ENCODE assay signal across 26 cellular contexts in the genomic region with DNA sequence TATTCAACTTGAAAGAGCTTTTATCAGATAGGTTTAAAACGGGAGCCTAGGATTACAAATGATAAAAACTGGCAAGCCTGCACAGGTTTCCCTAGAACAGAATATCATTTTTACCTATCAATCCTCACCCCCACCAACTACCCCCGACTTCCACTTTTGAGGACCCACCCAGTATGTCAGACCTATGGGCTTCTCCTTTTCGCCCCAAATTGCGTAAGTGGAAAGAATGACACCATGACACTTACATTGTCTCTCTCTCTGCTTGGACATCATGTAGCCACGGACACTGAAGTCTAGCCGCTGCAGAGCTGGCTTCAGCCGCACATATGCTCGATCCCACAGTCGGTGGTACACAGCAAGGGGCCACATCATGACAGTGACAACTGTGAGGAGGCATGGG. TPM values are rescaled to one million over a fixed set of nuclear protein-coding genes. Genes with fewer than 3 reads are reported as not detected.
DNase-seq lines count a peak whose midpoint lies in the region; ATAC-seq and TF ChIP-seq lines count a peak whose summit lies in the region.
"Had no signal": no experiment of that assay in that cellular context is flagged by ENCODE, and none has a peak within 500 bp of the region (broad histone marks: within the 10 kb centered on the region; RNA-seq: fewer than 3 reads in every experiment).

No MANE protein-coding gene starts in this region.

- POLR2A ChIA-PET in HEK293 (lab: Yijun Ruan, JAX) = interaction anchor here (0.6 kb wide), 1 partner anchor 72 kb away, joined by 4 read pairs; no protein-coding TSS in a partner anchor

- intact Hi-C loops in sciatic nerve (cut with DNase I) = no loop called here

- H3K4me3 ChIP-seq in HEK293 (ENCODE audit: low read depth, low read length) (no peak overlapping the region), coronary artery (no peak overlapping the region)
- H3K4me3 ChIP-seq: cardiac muscle cell, pancreas, sigmoid colon, SJCRH30, testis had no signal

- CTCF ChIA-PET in HEK293 (lab: Yijun Ruan, JAX) = no interaction called here

- no peaks in the 10 kb centered on the region for H3K4me1 ChIP-seq in HEK293 (ENCODE audit: control insufficient read depth, insufficient read depth, low read length)
- H3K4me1 ChIP-seq: SJCRH30, testis had no signal

- no peak overlapping the region for H3K27ac ChIP-seq in HEK293 (ENCODE audit: extremely low read depth, low read depth, low read length)
- H3K27ac ChIP-seq in coronary artery = no peak overlapping the region
- H3K27ac ChIP-seq: cardiac muscle cell, sigmoid colon, SJCRH30, testis, WERI-Rb-1 had no signal

- DNase-seq in MV-4-11 (lab: John Stamatoyannopoulos, UW) (peak; percentile 78), coronary artery (ENCODE audit: low spot score) (peak; percentile 31), sciatic nerve (ENCODE audit: low spot score) (no peak), OCI-M2 (lab: John Stamatoyannopoulos, UW; ENCODE audit: unreplicated experiment) (no peak)
- DNase-seq in activated CD4-positive, CD25-positive, alpha-beta regulatory T cell treated with anti-CD3 and anti-CD28 coated beads, Interleukin-2, amount 50 U/mL, for 72 hours = no peak
- DNase-seq in stimulated activated CD4-positive, alpha-beta T cell treated with anti-CD3 and anti-CD28 coated beads, Interleukin-4, amount 100 ng/mL, for 1 hour = no peak
- DNase-seq: activated naive CD4-positive, alpha-beta T cell treated with anti-CD3 and anti-CD28 coated beads for 36 hours; activated T-cell treated with anti-CD3 and anti-CD28 coated beads, Interleukin-2, amount 50 U/mL, for 4 hours; anterior cingulate cortex; CD8-positive, alpha-beta memory T cell; DMS53; H7; KBM-7; midbrain; NCI-H1048; NCI-H2029; NCI-H2227 treated with DMSO at 0.1 percent for 48 hours; pancreas; PC-3; sigmoid colon; SJCRH30; T-helper 2 cell; testis; WERI-Rb-1 had no signal

- no peaks in the 10 kb centered on the region for H3K9me3 ChIP-seq in HEK293 (ENCODE audit: control insufficient read depth, insufficient read depth, low read depth, low read length)
- H3K9me3 ChIP-seq: pancreas, sigmoid colon, SJCRH30, testis had no signal

- H3K36me3 ChIP-seq in HEK293 (ENCODE audit: control insufficient read depth in 2 of 2, insufficient read depth in 1 of 2, low read length in 2 of 2) = peaks cover 39 to 97% of the 10 kb centered on the region in 2 experiments

- ATAC-seq in sciatic nerve = peak; percentile 30
- ATAC-seq: activated T-cell treated with anti-CD3 and anti-CD28 coated beads, Interleukin-2, amount 50 U/mL, for 4 hours; PC-3 had no signal

- TF ChIP-seq CTCF in HEK293 (tag by site-specific recombination; IDR thresholded peaks at IDR 0.05) = no peak
- no peak for TF ChIP-seq CTCF in coronary artery (IDR thresholded peaks at IDR 0.05)

TF ChIP-seq in HEK293, 187 proteins besides CTCF, POLR2A, EP300 and RAD21:
- 0 out of 2 replicates have a peak, but pooled peaks have one; percentile 7 for TF ChIP-seq ZIC2 (tag by site-specific recombination; IDR thresholded peaks at IDR 0.05)
- TF ChIP-seq, protein P1, sequence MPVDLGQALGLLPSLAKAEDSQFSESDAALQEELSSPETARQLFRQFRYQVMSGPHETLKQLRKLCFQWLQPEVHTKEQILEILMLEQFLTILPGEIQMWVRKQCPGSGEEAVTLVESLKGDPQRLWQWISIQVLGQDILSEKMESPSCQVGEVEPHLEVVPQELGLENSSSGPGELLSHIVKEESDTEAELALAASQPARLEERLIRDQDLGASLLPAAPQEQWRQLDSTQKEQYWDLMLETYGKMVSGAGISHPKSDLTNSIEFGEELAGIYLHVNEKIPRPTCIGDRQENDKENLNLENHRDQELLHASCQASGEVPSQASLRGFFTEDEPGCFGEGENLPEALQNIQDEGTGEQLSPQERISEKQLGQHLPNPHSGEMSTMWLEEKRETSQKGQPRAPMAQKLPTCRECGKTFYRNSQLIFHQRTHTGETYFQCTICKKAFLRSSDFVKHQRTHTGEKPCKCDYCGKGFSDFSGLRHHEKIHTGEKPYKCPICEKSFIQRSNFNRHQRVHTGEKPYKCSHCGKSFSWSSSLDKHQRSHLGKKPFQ (tag by site-specific recombination; IDR thresholded peaks at IDR 0.05) = no peak

RNA-seq across cellular contexts. Expression of a gene that starts 7.4 kb away (rescaled TPM):
- 5.9 TPM for total RNA-seq in sciatic nerve

RNA-seq across cellular contexts. Expression of a gene that starts 18.0 kb away (rescaled TPM):
- total RNA-seq in sciatic nerve = 26.6 TPM

RNA-seq across cellular contexts. Expression of a gene that starts 22.9 kb away (rescaled TPM):
- total RNA-seq in sciatic nerve = 45.2 TPM

RNA-seq across cellular contexts. Expression of a gene that starts 24.3 kb away (rescaled TPM):
- 47.1 TPM for total RNA-seq in sciatic nerve

RNA-seq across cellular contexts. Expression of a gene that starts 24.6 kb away (rescaled TPM):
- 23.4 TPM for total RNA-seq in sciatic nerve

Comparison
In these comparisons a context has a peak if more than half of its experiments do, and no peak if none do; other contexts are left out.
1. DNase-seq: peak in MV-4-11 (single experiment) and coronary artery (single experiment); none in sciatic nerve (single experiment), OCI-M2 (single experiment), activated CD4-positive, CD25-positive, alpha-beta regulatory T cell treated with anti-CD3 and anti-CD28 coated beads, Interleukin-2, amount 50 U/mL, for 72 hours (single experiment) and stimulated activated CD4-positive, alpha-beta T cell treated with anti-CD3 and anti-CD28 coated beads, Interleukin-4, amount 100 ng/mL, for 1 hour (single experiment).